ENCODE assay signal across 30 cellular contexts in genomic region chr13:49208619-49209018, GRCh38. TPM values are rescaled to one million over a fixed set of nuclear protein-coding genes. Genes with fewer than 3 reads are reported as not detected.
DNase-seq lines count a peak whose midpoint lies in the region; ATAC-seq, FAIRE-seq and TF ChIP-seq lines count a peak whose summit lies in the region.
"Had no signal": no experiment of that assay in that cellular context is flagged by ENCODE, and none has a peak within 500 bp of the region (broad histone marks: within the 10 kb centered on the region; RNA-seq: fewer than 3 reads in every experiment).

No MANE protein-coding gene starts in this region.

- POLR2A ChIA-PET in HepG2 (lab: Yijun Ruan, JAX) (no interaction called here), K562 (lab: Yijun Ruan, JAX) (no interaction called here)

- no peaks in the 10 kb centered on the region for H3K79me2 ChIP-seq in HepG2 (ENCODE audit: insufficient read depth, low read length)
- H3K79me2 ChIP-seq in K562 (ENCODE audit: control insufficient read depth, insufficient read depth, low read length): no peaks in the 10 kb centered on the region

- TF ChIP-seq RAD21 in HepG2 (CRISPR knock-in tag; IDR thresholded peaks at IDR 0.05): no peak
- no peak for TF ChIP-seq RAD21 in K562 (CRISPR knock-in tag; conservative IDR thresholded peaks at IDR 0.05 in 1 of 2, IDR thresholded peaks at IDR 0.05 in 1 of 2)

- H3K4me3 ChIP-seq in HepG2 (replicated peaks in 1 of 3; ENCODE audit: insufficient read depth in 1 of 3, low read depth in 2 of 3, low read length in 3 of 3) (no peak overlapping the region), right lobe of liver (no peak overlapping the region), K562 (no peak overlapping the region), thyroid gland (replicated peaks in 1 of 3) (no peak overlapping the region)
- H3K4me3 ChIP-seq: BLaER1, GM12878 had no signal

- ATAC-seq in HepG2 (no peak), right lobe of liver (no peak), K562 (no peak)
- ATAC-seq: GM12878 had no signal

- TF ChIP-seq POLR2A in HepG2 (IDR thresholded peaks at IDR 0.05; ENCODE audit: insufficient read depth in 1 of 2, low read depth in 2 of 2, low read length in 2 of 2): no peak
- no peak for TF ChIP-seq POLR2A in right lobe of liver (IDR thresholded peaks at IDR 0.05)
- no peak for TF ChIP-seq POLR2A in K562 (conservative IDR thresholded peaks at IDR 0.05)
- no peak for TF ChIP-seq POLR2A in thyroid gland (IDR thresholded peaks at IDR 0.05)

- CTCF ChIA-PET in HepG2 (lab: Yijun Ruan, JAX; ENCODE audit: low intra/inter-chr PET ratio, low total read pairs) (no interaction called here), K562 (lab: Yijun Ruan, JAX; ENCODE audit: low intra/inter-chr PET ratio) (no interaction called here)

- H3K9me1 ChIP-seq in K562 (ENCODE audit: control insufficient read depth, insufficient read depth, low read length): no peaks in the 10 kb centered on the region

- H3K9ac ChIP-seq in HepG2 (ENCODE audit: insufficient read depth, low read depth, low read length) (no peak overlapping the region), K562 (ENCODE audit: insufficient read depth in 1 of 2, low read depth in 2 of 2, low read length in 2 of 2) (no peak overlapping the region)
- H3K9ac ChIP-seq: BLaER1 had no signal

- H3K9me3 ChIP-seq in HepG2 (ENCODE audit: low read length) (no peaks in the 10 kb centered on the region), right lobe of liver (no peaks in the 10 kb centered on the region), K562 (replicated peaks; ENCODE audit: control insufficient read depth, insufficient read depth, low read depth, low read length) (no peaks in the 10 kb centered on the region), thyroid gland (no peaks in the 10 kb centered on the region)
- H3K9me3 ChIP-seq: BE2C, BLaER1 had no signal

- no peak for TF ChIP-seq EP300 in HepG2 (IDR thresholded peaks at IDR 0.05; ENCODE audit: low read depth in 2 of 2, low read length in 2 of 2)
- TF ChIP-seq EP300 in HepG2 (CRISPR knock-in tag; IDR thresholded peaks at IDR 0.05; ENCODE audit: borderline replicate concordance): no peak
- TF ChIP-seq EP300 in K562 (IDR thresholded peaks at IDR 0.05; ENCODE audit: low read length): no peak

- no peaks in the 10 kb centered on the region for H3K27me3 ChIP-seq in HepG2 (ENCODE audit: control insufficient read depth in 1 of 2, insufficient read depth in 2 of 2, low read length in 2 of 2)
- no peaks in the 10 kb centered on the region for H3K27me3 ChIP-seq in right lobe of liver
- no peaks in the 10 kb centered on the region for H3K27me3 ChIP-seq in K562 (ENCODE audit: control insufficient read depth in 2 of 2, insufficient read depth in 2 of 2, low read length in 2 of 2)
- no peaks in the 10 kb centered on the region for H3K27me3 ChIP-seq in thyroid gland
- H3K27me3 ChIP-seq: BE2C, BLaER1 had no signal

- in situ Hi-C loops in HepG2 (cut with HindIII; ENCODE audit: extremely low pct_ligation_motif_present, low pct_unique_long_range_greater_than_20kb) (no loop called here), K562 (cut with MboI) (no loop called here)

- H3K27ac ChIP-seq in HepG2 (ENCODE audit: extremely low read length, insufficient read depth, low read length) (no peak overlapping the region), right lobe of liver (no peak overlapping the region), K562 (ENCODE audit: extremely low read depth, low read depth, low read length) (no peak overlapping the region), thyroid gland (no peak overlapping the region)
- H3K27ac ChIP-seq: 22Rv1, BLaER1 had no signal

- TF ChIP-seq CTCF in HepG2 (CRISPR knock-in tag; IDR thresholded peaks at IDR 0.05): no peak
- TF ChIP-seq CTCF in right lobe of liver (IDR thresholded peaks at IDR 0.05): no peak
- no peak for TF ChIP-seq CTCF in K562 (IDR thresholded peaks at IDR 0.05 in 2 of 3, conservative IDR thresholded peaks at IDR 0.05 in 1 of 3; ENCODE audit: insufficient read depth in 2 of 3, low read depth in 1 of 3, low read length in 3 of 3)
- no peak for TF ChIP-seq CTCF in thyroid gland (IDR thresholded peaks at IDR 0.05)

- intact Hi-C loops in HepG2 (cut with micrococcal nuclease; ENCODE audit: unreplicated experiment): no loop called here
- intact Hi-C loops in right lobe of liver (cut with DNase I): no loop called here
- intact Hi-C loops in K562 (cut with micrococcal nuclease): no loop called here
- intact Hi-C loops in thyroid gland (cut with DNase I): no loop called here

- 99% methylated on average over 4 of the region's 4 CpGs for WGBS in HepG2 (ENCODE audit: low lambda C conversion rate)
- WGBS in right lobe of liver (ENCODE audit: insufficient coverage, low coverage, low lambda C conversion rate, missing lambda C conversion rate): 100% methylated on average over 4 of the region's 4 CpGs
- WGBS in K562 (ENCODE audit: insufficient coverage, low coverage, missing lambda C conversion rate): 98% methylated on average over 4 of the region's 4 CpGs
- 96 to 98% methylated on average over 4 of the region's 4 CpGs for WGBS in thyroid gland, 2 donors

- H3K4me2 ChIP-seq in HepG2 (ENCODE audit: low read depth, low read length) (no peak overlapping the region), K562 (ENCODE audit: insufficient read depth, low read length) (no peak overlapping the region)
- H3K4me2 ChIP-seq: BLaER1 had no signal

- DNase-seq in HepG2 (ENCODE audit: low spot score) (no peak), right lobe of liver (no peak), K562 (ENCODE audit: extremely low read depth in 1 of 4, low spot score in 3 of 4) (no peak), thyroid gland (no peak)
- DNase-seq in activated T-cell treated with anti-CD3 and anti-CD28 coated beads, Interleukin-2, amount 50 U/mL, for 1 hour: no peak
- DNase-seq: ACHN; BE2C; C1 segment of cervical spinal cord; CD4-positive, alpha-beta memory T cell; CD4-positive, CD25-positive, alpha-beta regulatory T cell; CD8-positive, alpha-beta memory T cell; COR-L47; DMS 273 treated with DMSO at 0.1 percent for 48 hours; DMS153; DMS53; DMS79; DND-41; EL; GDM1 had no signal

- H4K20me1 ChIP-seq in HepG2 (ENCODE audit: insufficient read depth, low read length) (no peaks in the 10 kb centered on the region), K562 (replicated peaks; ENCODE audit: control insufficient read depth, insufficient read depth, low read length) (no peaks in the 10 kb centered on the region)
- H4K20me1 ChIP-seq: BLaER1 had no signal

- H2AFZ ChIP-seq in HepG2 (ENCODE audit: low read length) (no peak overlapping the region), K562 (ENCODE audit: low read depth, low read length) (no peak overlapping the region)

- H3K4me1 ChIP-seq in HepG2 (ENCODE audit: insufficient read depth, low read length): no peaks in the 10 kb centered on the region
- no peaks in the 10 kb centered on the region for H3K4me1 ChIP-seq in right lobe of liver
- H3K4me1 ChIP-seq in K562 (replicated peaks in 1 of 2; ENCODE audit: control insufficient read depth in 2 of 2, insufficient read depth in 2 of 2, low read length in 2 of 2): no peaks in the 10 kb centered on the region; a peak in 1 of 5 replicates
- H3K4me1 ChIP-seq in thyroid gland: no peaks in the 10 kb centered on the region
- H3K4me1 ChIP-seq: BE2C had no signal

- BruUV-seq in HepG2 (replicated peaks; lab: Mats Ljungman, UMichigan) (no TSS peak), K562 (replicated peaks; lab: Mats Ljungman, UMichigan) (no TSS peak)

- H3K36me3 ChIP-seq in HepG2 (replicated peaks in 1 of 2; ENCODE audit: control insufficient read depth in 1 of 2, insufficient read depth in 2 of 2, low read length in 2 of 2) (peaks cover 6 to 40% of the 10 kb centered on the region in 2 experiments), right lobe of liver (peaks cover 0 to 49% (median 18%) of the 10 kb centered on the region in 4 donors), K562 (ENCODE audit: control insufficient read depth, insufficient read depth, low read length) (peaks cover 17% of the 10 kb centered on the region; the same call in 2 of the 3 replicates), thyroid gland (peaks cover 3 to 12% of the 10 kb centered on the region in 2 donors)

- FAIRE-seq in HepG2 (lab: Jason Lieb, UNC) (no peak), K562 (lab: Jason Lieb, UNC) (no peak)
- FAIRE-seq: GM12878, GM12892, GM18507 had no signal

RNA-seq across cellular contexts. Expression of gene MLNR, which starts 11.5 kb away (rescaled TPM):
- 0.46 TPM in 1 of 2 replicates, not detected in the other for total RNA-seq in HepG2 (2016; rRNA removed; fragmentation: Illumina TruSeq; extraction: Trizol)
- total RNA-seq in HepG2 (2016; cell fraction: cytosol; rRNA removed; fragmentation: Illumina TruSeq; extraction: Trizol; ENCODE audit: low read depth): 0.18 TPM in 1 of 2 replicates, not detected in the other
- 0.15 and 0.26 TPM in 2 replicates for total RNA-seq in HepG2 (2016; cell fraction: insoluble cytoplasmic fraction; rRNA removed; fragmentation: Illumina TruSeq; extraction: Trizol)
- not detected in 2 replicates for total RNA-seq in HepG2 (2016; cell fraction: membrane; rRNA removed; fragmentation: Illumina TruSeq; extraction: Trizol)
- 0.41 and 0.62 TPM in 2 replicates for total RNA-seq in HepG2 (2016; cell fraction: nucleus; rRNA removed; fragmentation: Illumina TruSeq; extraction: Trizol)
- polyA plus RNA-seq in HepG2 (2011; rRNA removed): not detected in 2 replicates
- polyA plus RNA-seq in HepG2 (2011; cell fraction: cytosol; rRNA removed): 0.07 TPM in 1 of 2 replicates, not detected in the other
- 0.45 and 0.61 TPM in 2 replicates for polyA plus RNA-seq in HepG2 (2011; cell fraction: nucleus; rRNA removed)
- not detected in 2 replicates for polyA plus RNA-seq in HepG2 (2012)
- polyA plus RNA-seq in HepG2 (2016; cell fraction: cytosol; fragmentation: Illumina TruSeq; extraction: Trizol; ENCODE audit: low read depth): not detected in 2 replicates
- not detected in 2 replicates for polyA plus RNA-seq in HepG2 (2016; cell fraction: insoluble cytoplasmic fraction; fragmentation: Illumina TruSeq; extraction: Trizol; ENCODE audit: low read depth)
- not detected in 2 replicates for polyA plus RNA-seq in HepG2 (2016; cell fraction: membrane; fragmentation: Illumina TruSeq; extraction: Trizol; ENCODE audit: low read depth)
- polyA plus RNA-seq in HepG2 (2016; cell fraction: nucleus; fragmentation: Illumina TruSeq; extraction: Trizol; ENCODE audit: insufficient read depth, low read depth): not detected in 2 replicates
- 0.66 TPM in 1 of 2 replicates, not detected in the other for polyA minus RNA-seq in HepG2 (2011; rRNA and poly(A)+ RNA removed; ENCODE audit: low replicate concordance)
- polyA minus RNA-seq in HepG2 (2011; cell fraction: cytosol; rRNA and poly(A)+ RNA removed): 0.49 and 0.53 TPM in 2 replicates
- 1.2 and 2.2 TPM in 2 replicates for polyA minus RNA-seq in HepG2 (2011; cell fraction: nucleus; rRNA and poly(A)+ RNA removed)
- total RNA-seq in right lobe of liver: not detected
- total RNA-seq in K562 (2011; cell fraction: chromatin; rRNA removed; ENCODE audit: low replicate concordance): not detected in 2 replicates
- total RNA-seq in K562 (2011; cell fraction: nucleolus; rRNA removed): not detected in 2 replicates
- not detected in 2 replicates for total RNA-seq in K562 (2011; cell fraction: nucleoplasm; rRNA removed)
- total RNA-seq in K562 (2014; rRNA removed): not detected in 2 replicates
- not detected in 2 replicates for total RNA-seq in K562 (2014; rRNA removed; fragmentation: Illumina TruSeq; extraction: Trizol)
- not detected in 2 replicates for total RNA-seq in K562 (2015; rRNA removed; fragmentation: Illumina TruSeq; extraction: Trizol)
- not detected in 2 replicates for total RNA-seq in K562 (2021)
- not detected in 2 replicates for polyA plus RNA-seq in K562 (2011; rRNA removed)
- not detected in 2 replicates for polyA plus RNA-seq in K562 (2011; cell fraction: cytosol; rRNA removed)
- not detected in 2 replicates for polyA plus RNA-seq in K562 (2011; cell fraction: nucleus; rRNA removed)
- not detected in 2 replicates for polyA plus RNA-seq in K562 (2012)
- not detected in 2 replicates for polyA plus RNA-seq in K562 (2014; fragmentation: Illumina TruSeq; extraction: Trizol)
- polyA plus RNA-seq in K562 (2014; fragmentation: Nextera tagmentation; extraction: Ambion mirVana): not detected
- not detected in 2 replicates for polyA plus RNA-seq in K562 (2014; rRNA removed)
- not detected in 2 replicates for polyA minus RNA-seq in K562 (2011; rRNA and poly(A)+ RNA removed)
- not detected in 2 replicates for polyA minus RNA-seq in K562 (2011; cell fraction: cytosol; rRNA and poly(A)+ RNA removed)
- polyA minus RNA-seq in K562 (2011; cell fraction: nucleus; rRNA and poly(A)+ RNA removed): 0.27 and 0.33 TPM in 2 replicates
- total RNA-seq in thyroid gland: 1 to 10 TPM; 1.1 to 6.5 (median 1.2) TPM
- total RNA-seq: A172; A673; CD4-positive, alpha-beta memory T cell; CD4-positive, CD25-positive, alpha-beta regulatory T cell; CD8-positive, alpha-beta memory T cell; Daoy; G401; GM12878 had no signal
- polyA plus RNA-seq: AG04450; CD14-positive monocyte; CD4-positive, alpha-beta memory T cell; CD4-positive, CD25-positive, alpha-beta regulatory T cell; GM12878 had no signal

RNA-seq across cellular contexts. Expression of gene CDADC1, which starts 39.1 kb away (rescaled TPM):
- total RNA-seq in HepG2 (2016; rRNA removed; fragmentation: Illumina TruSeq; extraction: Trizol): 9.0 and 10.8 TPM in 2 replicates
- 5.3 and 6.2 TPM in 2 replicates for total RNA-seq in HepG2 (2016; cell fraction: cytosol; rRNA removed; fragmentation: Illumina TruSeq; extraction: Trizol; ENCODE audit: low read depth)
- 8.1 and 8.9 TPM in 2 replicates for total RNA-seq in HepG2 (2016; cell fraction: insoluble cytoplasmic fraction; rRNA removed; fragmentation: Illumina TruSeq; extraction: Trizol)
- 12.5 and 15.3 TPM in 2 replicates for total RNA-seq in HepG2 (2016; cell fraction: membrane; rRNA removed; fragmentation: Illumina TruSeq; extraction: Trizol)
- total RNA-seq in HepG2 (2016; cell fraction: nucleus; rRNA removed; fragmentation: Illumina TruSeq; extraction: Trizol): 7.2 and 9.0 TPM in 2 replicates
- polyA plus RNA-seq in HepG2 (2011; rRNA removed): 2.4 and 2.7 TPM in 2 replicates
- polyA plus RNA-seq in HepG2 (2011; cell fraction: cytosol; rRNA removed): 1.4 and 1.9 TPM in 2 replicates
- 1.7 and 2.8 TPM in 2 replicates for polyA plus RNA-seq in HepG2 (2011; cell fraction: nucleus; rRNA removed)
- 5.4 and 6.3 TPM in 2 replicates for polyA plus RNA-seq in HepG2 (2012)
- 10.5 and 11.5 TPM in 2 replicates for polyA plus RNA-seq in HepG2 (2016; cell fraction: cytosol; fragmentation: Illumina TruSeq; extraction: Trizol; ENCODE audit: low read depth)
- 10.0 and 11.9 TPM in 2 replicates for polyA plus RNA-seq in HepG2 (2016; cell fraction: insoluble cytoplasmic fraction; fragmentation: Illumina TruSeq; extraction: Trizol; ENCODE audit: low read depth)
- polyA plus RNA-seq in HepG2 (2016; cell fraction: membrane; fragmentation: Illumina TruSeq; extraction: Trizol; ENCODE audit: low read depth): 14.2 and 15.4 TPM in 2 replicates
- 6.8 and 11.4 TPM in 2 replicates for polyA plus RNA-seq in HepG2 (2016; cell fraction: nucleus; fragmentation: Illumina TruSeq; extraction: Trizol; ENCODE audit: insufficient read depth, low read depth)
- 3.2 and 6.0 TPM in 2 replicates for polyA minus RNA-seq in HepG2 (2011; rRNA and poly(A)+ RNA removed; ENCODE audit: low replicate concordance)
- polyA minus RNA-seq in HepG2 (2011; cell fraction: cytosol; rRNA and poly(A)+ RNA removed): 0.97 and 1.7 TPM in 2 replicates
- polyA minus RNA-seq in HepG2 (2011; cell fraction: nucleus; rRNA and poly(A)+ RNA removed): 7.8 and 8.4 TPM in 2 replicates
- total RNA-seq in right lobe of liver: 10 to 100 TPM in 1 of 6 experiments, 1 to 10 TPM in 5; 2.2 to 10.1 (median 5.4) TPM
- 5.6 and 7.1 TPM in 2 replicates for total RNA-seq in K562 (2011; cell fraction: chromatin; rRNA removed; ENCODE audit: low replicate concordance)
- total RNA-seq in K562 (2011; cell fraction: nucleolus; rRNA removed): 4.2 and 5.0 TPM in 2 replicates
- total RNA-seq in K562 (2011; cell fraction: nucleoplasm; rRNA removed): 6.1 and 6.9 TPM in 2 replicates
- 4.1 and 4.6 TPM in 2 replicates for total RNA-seq in K562 (2014; rRNA removed)
- 6.6 and 6.8 TPM in 2 replicates for total RNA-seq in K562 (2014; rRNA removed; fragmentation: Illumina TruSeq; extraction: Trizol)
- 4.1 and 6.3 TPM in 2 replicates for total RNA-seq in K562 (2015; rRNA removed; fragmentation: Illumina TruSeq; extraction: Trizol)
- 7.0 and 8.0 TPM in 2 replicates for total RNA-seq in K562 (2021)
- 4.1 and 4.3 TPM in 2 replicates for polyA plus RNA-seq in K562 (2011; rRNA removed)
- 1.0 and 1.4 TPM in 2 replicates for polyA plus RNA-seq in K562 (2011; cell fraction: cytosol; rRNA removed)
- 3.4 and 3.8 TPM in 2 replicates for polyA plus RNA-seq in K562 (2011; cell fraction: nucleus; rRNA removed)
- 5.9 and 8.6 TPM in 2 replicates for polyA plus RNA-seq in K562 (2012)
- 5.9 and 7.3 TPM in 2 replicates for polyA plus RNA-seq in K562 (2014; fragmentation: Illumina TruSeq; extraction: Trizol)
- 10 to 100 TPM; 11.4 to 11.8 TPM for polyA plus RNA-seq in K562 (2014; fragmentation: Nextera tagmentation; extraction: Ambion mirVana)
- polyA plus RNA-seq in K562 (2014; rRNA removed): 6.3 and 8.8 TPM in 2 replicates
- 2.2 and 3.1 TPM in 2 replicates for polyA minus RNA-seq in K562 (2011; rRNA and poly(A)+ RNA removed)
- 0.76 and 1.5 TPM in 2 replicates for polyA minus RNA-seq in K562 (2011; cell fraction: cytosol; rRNA and poly(A)+ RNA removed)
- 5.3 and 5.7 TPM in 2 replicates for polyA minus RNA-seq in K562 (2011; cell fraction: nucleus; rRNA and poly(A)+ RNA removed)
- 10 to 100 TPM; 14.0 to 75.9 (median 18.7) TPM for total RNA-seq in thyroid gland

Comparison
In these comparisons a context has a peak if more than half of its experiments do, and no peak if none do; other contexts are left out.
1. Of the 241 proteins assayed by ChIP-seq in both HepG2 and K562: peak only in HepG2: MAFF and MAFK; only in K562: none; in both: none; in neither: 239.